Comparison of ENCODE assay signal across 27 cellular contexts in genomic region chr1:25832336-25833037, GRCh38. TPM values are rescaled to one million over a fixed set of nuclear protein-coding genes. Genes with fewer than 3 reads are reported as not detected.
DNase-seq lines count a peak whose midpoint lies in the region; ATAC-seq and TF ChIP-seq lines count a peak whose summit lies in the region.
"Had no signal": no experiment of that assay in that cellular context is flagged by ENCODE, and none has a peak within 500 bp of the region (broad histone marks: within the 10 kb centered on the region; RNA-seq: fewer than 3 reads in every experiment).

No MANE protein-coding gene starts in this region.

- H3K9ac ChIP-seq in duodenal mucosa (ENCODE audit: low read depth in 1 of 2, low read length in 2 of 2), result peak overlapping the region in 1 of 2 donors; percentile 22

- CTCF ChIA-PET in Panc1 (lab: Charles Lee), result no interaction called here

- TF ChIP-seq CTCF in Panc1 (IDR thresholded peaks at IDR 0.05), result no peak
- TF ChIP-seq CTCF in neutrophil (IDR thresholded peaks at IDR 0.05), result no peak

- in situ Hi-C loops in Panc1 (cut with HindIII; ENCODE audit: low pct_unique_long_range_greater_than_20kb, low sequenced_read_pairs), result no loop called here

- DNase-seq in ELR (ENCODE audit: low read depth) (peak; percentile 64), Panc1 (ENCODE audit: low read depth, low spot score) (no peak), sciatic nerve (ENCODE audit: low spot score) (no peak)
- DNase-seq: activated CD4-positive, alpha-beta T cell treated with anti-CD3 and anti-CD28 coated beads, Interleukin-2, amount 50 U/mL, for 48 hours; activated effector memory CD4-positive, alpha-beta T cell treated with Interleukin-2 at 50 U/mL for 16 hours; activated naive CD8-positive, alpha-beta T cell treated with anti-CD3 and anti-CD28 coated beads, Interleukin-2, amount 50 U/mL, for 24 hours; AML-193; brain microvascular endothelial cell; cortex of kidney; DMS79 treated with DMSO at 0.1 percent for 48 hours; glutamatergic neuron; naive thymus-derived CD8-positive, alpha-beta T cell; NCI-H1092; NCI-H2029; NCI-H345; NCI-H82; ovary; right cardiac atrium; stimulated activated naive CD8-positive, alpha-beta T cell treated with anti-CD3 and anti-CD28 coated beads, Interleukin-15, amount 100 ng/mL, for 72 hours; T-helper 17 cell; tibial artery had no signal

- intact Hi-C loops in Panc1 (cut with micrococcal nuclease; ENCODE audit: unreplicated experiment) (loop anchor here (10.0 kb wide), 1 partner anchor 162 kb away; the partner anchor contains the start of gene PAFAH2), sciatic nerve (cut with DNase I) (no loop called here)

- H3K27ac ChIP-seq in Panc1 (ENCODE audit: low read length), result no peak overlapping the region
- H3K27ac ChIP-seq in duodenal mucosa (ENCODE audit: low read depth, low read length), result peak overlapping the region; percentile 53
- peak overlapping the region; percentile 54 for H3K27ac ChIP-seq in neutrophil
- H3K27ac ChIP-seq: brain microvascular endothelial cell, ovary, SJSA1, tibial artery had no signal

- no peaks in the 10 kb centered on the region for H3K27me3 ChIP-seq in Panc1 (ENCODE audit: control insufficient read depth, insufficient read depth, low read length)
- no peaks in the 10 kb centered on the region for H3K27me3 ChIP-seq in duodenal mucosa (ENCODE audit: control insufficient read depth in 1 of 2, insufficient read depth in 2 of 2, low read length in 2 of 2)
- no peaks in the 10 kb centered on the region for H3K27me3 ChIP-seq in neutrophil
- H3K27me3 ChIP-seq: brain microvascular endothelial cell, ovary, SJSA1, tibial artery had no signal

- peaks cover 39% of the 10 kb centered on the region for H3K36me3 ChIP-seq in Panc1 (ENCODE audit: control insufficient read depth, insufficient read depth, low read length)
- peaks cover 20 to 59% of the 10 kb centered on the region in 2 donors for H3K36me3 ChIP-seq in duodenal mucosa (ENCODE audit: control insufficient read depth in 1 of 2, insufficient read depth in 2 of 2, low read length in 2 of 2)
- H3K36me3 ChIP-seq in neutrophil, result peaks cover 86% of the 10 kb centered on the region
- H3K36me3 ChIP-seq: ovary had no signal

- POLR2A ChIA-PET in Panc1 (lab: Charles Lee), result no interaction called here

- peaks cover 5% of the 10 kb centered on the region; the same call in 1 of the 2 replicates for H3K4me1 ChIP-seq in Panc1 (ENCODE audit: control insufficient read depth, insufficient read depth, low read length)
- peaks cover 22 to 26% of the 10 kb centered on the region in 2 donors for H3K4me1 ChIP-seq in duodenal mucosa (ENCODE audit: control insufficient read depth in 1 of 2, insufficient read depth in 2 of 2, low read length in 2 of 2)
- peaks cover 9 to 11% of the 10 kb centered on the region in 2 experiments for H3K4me1 ChIP-seq in neutrophil (ENCODE audit: control insufficient read depth in 1 of 2, insufficient read depth in 1 of 2, low read depth in 1 of 2, low read length in 1 of 2)
- H3K4me1 ChIP-seq: SJSA1, tibial artery had no signal

- ATAC-seq in Panc1 (peak; percentile 44; the same call in 1 of the 2 replicates), sciatic nerve (no peak), HG02610 (IDR thresholded peaks at IDR 0.05; ENCODE audit: unreplicated experiment) (no peak), HG03432 (IDR thresholded peaks at IDR 0.05; ENCODE audit: unreplicated experiment) (no peak)
- ATAC-seq: activated naive CD8-positive, alpha-beta T cell treated with anti-CD3 and anti-CD28 coated beads, Interleukin-2, amount 50 U/mL, for 24 hours; naive thymus-derived CD8-positive, alpha-beta T cell; right cardiac atrium; stimulated activated naive CD8-positive, alpha-beta T cell treated with anti-CD3 and anti-CD28 coated beads, Interleukin-15, amount 100 ng/mL, for 72 hours; T-helper 17 cell; WTC11 had no signal

- H3K4me3 ChIP-seq in Panc1 (ENCODE audit: low read depth in 2 of 2, low read length in 2 of 2), result no peak overlapping the region
- peak overlapping the region in 1 of 2 donors; percentile 9 for H3K4me3 ChIP-seq in duodenal mucosa (ENCODE audit: low read depth in 1 of 2, low read length in 2 of 2)
- no peak overlapping the region for H3K4me3 ChIP-seq in neutrophil (ENCODE audit: low read depth in 1 of 2, low read length in 1 of 2)
- H3K4me3 ChIP-seq: ovary, SJSA1, tibial artery had no signal

- H3K9me3 ChIP-seq in Panc1 (ENCODE audit: control insufficient read depth, insufficient read depth, low read depth, low read length), result no peaks in the 10 kb centered on the region
- no peaks in the 10 kb centered on the region for H3K9me3 ChIP-seq in duodenal mucosa (ENCODE audit: control insufficient read depth in 1 of 2, low read length in 2 of 2)
- no peaks in the 10 kb centered on the region for H3K9me3 ChIP-seq in neutrophil
- H3K9me3 ChIP-seq: ovary, SJSA1, tibial artery had no signal

- TSS peak; percentile 62 for BruUV-seq in Panc1 (replicated peaks; lab: Mats Ljungman, UMichigan)

RNA-seq across cellular contexts. Expression of gene MTFR1L, which starts 12.7 kb away (rescaled TPM):
- 68.5 TPM for total RNA-seq in Panc1 (2021; ENCODE audit: unreplicated experiment)
- 70.2 TPM for polyA plus RNA-seq in Panc1 (2012; ENCODE audit: insufficient read length)
- 65.4 TPM for total RNA-seq in sciatic nerve

RNA-seq across cellular contexts. Expression of gene AUNIP, which starts 26.8 kb away (rescaled TPM):
- total RNA-seq in Panc1 (2021; ENCODE audit: unreplicated experiment), result 12.2 TPM
- polyA plus RNA-seq in Panc1 (2012; ENCODE audit: insufficient read length), result 3.1 TPM
- total RNA-seq in sciatic nerve, result not detected
- total RNA-seq: naive thymus-derived CD8-positive, alpha-beta T cell had no signal
- polyA plus RNA-seq: naive thymus-derived CD8-positive, alpha-beta T cell; right cardiac atrium had no signal

RNA-seq across cellular contexts. Expression of gene SELENON, which starts 32.5 kb away (rescaled TPM):
- 57.2 TPM for total RNA-seq in Panc1 (2021; ENCODE audit: unreplicated experiment)
- polyA plus RNA-seq in Panc1 (2012; ENCODE audit: insufficient read length), result 66.2 TPM
- total RNA-seq in sciatic nerve, result 53.8 TPM

RNA-seq across cellular contexts. Expression of gene PAQR7, which starts 43.0 kb away (rescaled TPM):
- 30.9 TPM for total RNA-seq in Panc1 (2021; ENCODE audit: unreplicated experiment)
- polyA plus RNA-seq in Panc1 (2012; ENCODE audit: insufficient read length), result 28.7 TPM
- total RNA-seq in sciatic nerve, result 12.3 TPM

Comparison
In these comparisons a context has a peak if more than half of its experiments do, and no peak if none do; other contexts are left out.
1. RNA of gene AUNIP, which starts 26.8 kb away (total RNA-seq): 12.2 TPM in Panc1 (single experiment); not detected in sciatic nerve (single experiment); every median in the first group is over 10 times any median in the second.